In the genomic region with DNA sequence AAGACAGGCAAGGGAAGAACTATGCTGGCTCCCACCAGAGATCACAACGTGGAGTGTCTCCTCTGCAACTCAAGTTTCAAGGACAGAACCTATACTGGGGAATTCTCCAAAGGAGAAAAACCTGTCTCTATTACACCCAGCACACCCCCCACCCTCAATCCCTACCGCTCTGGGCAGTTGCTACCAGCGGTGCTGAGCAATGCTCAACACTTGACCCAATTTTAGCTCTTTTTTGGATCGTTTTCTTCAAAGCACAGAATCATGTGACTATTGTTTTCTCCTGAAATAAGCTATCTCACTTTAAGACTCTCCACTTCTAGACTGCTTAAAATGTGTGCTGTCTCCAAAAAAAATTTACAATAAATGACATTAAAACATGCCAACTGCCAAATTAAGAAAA, we compare ENCODE assay signal across 16 cellular contexts. TPM values are rescaled to one million over a fixed set of nuclear protein-coding genes. Genes with fewer than 3 reads are reported as not detected.
DNase-seq lines count a peak whose midpoint lies in the region; ATAC-seq and TF ChIP-seq lines count a peak whose summit lies in the region.
"Had no signal": no experiment of that assay in that cellular context is flagged by ENCODE, and none has a peak within 500 bp of the region (broad histone marks: within the 10 kb centered on the region; RNA-seq: fewer than 3 reads in every experiment).

No MANE protein-coding gene starts in this region.

- peaks cover 17% of the 10 kb centered on the region for H3K4me1 Mint-ChIP-seq in stimulated activated naive CD8-positive, alpha-beta T cell treated with anti-CD3 and anti-CD28 coated beads, Interleukin-15, Interleukin-2, amounts not matched to agents 100 ng/mL and 50 ng/mL, for 24 hours (ENCODE audit: low read depth)
- H3K4me1 Mint-ChIP-seq in stimulated activated naive CD8-positive, alpha-beta T cell treated with anti-CD3 and anti-CD28 coated beads, Interleukin-15, amount 100 ng/mL, for 72 hours: peaks cover 23% of the 10 kb centered on the region
- peaks cover 37% of the 10 kb centered on the region for H3K4me1 Mint-ChIP-seq in nephron progenitor cell

- TF ChIP-seq CTCF in nephron progenitor cell (IDR thresholded peaks at IDR 0.05) (no peak), tibial nerve (IDR thresholded peaks at IDR 0.05) (no peak)

- H3K9me3 ChIP-seq in endocrine pancreas (ENCODE audit: control insufficient read depth, low read length) (no peaks in the 10 kb centered on the region), tibial nerve (no peaks in the 10 kb centered on the region)
- H3K9me3 ChIP-seq: heart right ventricle, prostate gland had no signal

- H3K36me3 Mint-ChIP-seq in stimulated activated naive CD8-positive, alpha-beta T cell treated with anti-CD3 and anti-CD28 coated beads, Interleukin-15, Interleukin-2, amounts not matched to agents 100 ng/mL and 50 ng/mL, for 24 hours (ENCODE audit: low read depth): no peaks in the 10 kb centered on the region
- no peaks in the 10 kb centered on the region for H3K36me3 Mint-ChIP-seq in nephron progenitor cell (ENCODE audit: low read depth)
- H3K36me3 Mint-ChIP-seq: CD4-positive, CD25-positive, alpha-beta regulatory T cell; naive thymus-derived CD8-positive, alpha-beta T cell had no signal

- TF ChIP-seq EP300 in tibial nerve (IDR thresholded peaks at IDR 0.05): no peak

- no peaks in the 10 kb centered on the region for H3K27me3 ChIP-seq in endocrine pancreas (ENCODE audit: control insufficient read depth, insufficient read depth, low read length)
- H3K27me3 ChIP-seq in tibial nerve: no peaks in the 10 kb centered on the region

- H3K4me3 Mint-ChIP-seq in stimulated activated naive CD8-positive, alpha-beta T cell treated with anti-CD3 and anti-CD28 coated beads, Interleukin-15, Interleukin-2, amounts not matched to agents 100 ng/mL and 50 ng/mL, for 24 hours: peak overlapping the region; percentile 37
- H3K4me3 Mint-ChIP-seq in stimulated activated naive CD8-positive, alpha-beta T cell treated with anti-CD3 and anti-CD28 coated beads, Interleukin-15, amount 100 ng/mL, for 72 hours: peak overlapping the region in 1 of 2 donors; percentile 77
- peak overlapping the region; percentile 13 for H3K4me3 Mint-ChIP-seq in nephron progenitor cell

- H3K9ac ChIP-seq in endocrine pancreas (ENCODE audit: control insufficient read depth, insufficient read depth, low read length): peak overlapping the region; percentile 12

- peak overlapping the region; percentile 15 for H3K4me3 ChIP-seq in endocrine pancreas (ENCODE audit: control insufficient read depth, insufficient read depth, low read length)
- no peak overlapping the region for H3K4me3 ChIP-seq in tibial nerve
- H3K4me3 ChIP-seq: heart right ventricle, prostate gland had no signal

- TF ChIP-seq POLR2A in tibial nerve (IDR thresholded peaks at IDR 0.05): no peak

- DNase-seq in stimulated activated naive CD8-positive, alpha-beta T cell treated with anti-CD3 and anti-CD28 coated beads, Interleukin-15, amount 100 ng/mL, for 72 hours: no peak
- no peak for DNase-seq in nephron progenitor cell
- DNase-seq in NCI-H2196 treated with DMSO at 0.1 percent for 48 hours (lab: John Stamatoyannopoulos, UW; ENCODE audit: unreplicated experiment): no peak
- no peak for DNase-seq in tibial nerve (ENCODE audit: low spot score in 2 of 2)
- no peak for DNase-seq in GDM1 (lab: John Stamatoyannopoulos, UW)
- DNase-seq in NCI-H2029 treated with DMSO at 0.1 percent for 48 hours (lab: John Stamatoyannopoulos, UW): no peak
- DNase-seq: effector memory CD8-positive, alpha-beta T cell; NCI-H187 treated with DMSO at 0.1 percent for 48 hours; NCI-H510A; small intestine had no signal

- WGBS in tibial nerve, 2 donors: 43% methylated on average over 4 of the region's 4 CpGs

- no peaks in the 10 kb centered on the region for H3K9me3 Mint-ChIP-seq in stimulated activated naive CD8-positive, alpha-beta T cell treated with anti-CD3 and anti-CD28 coated beads, Interleukin-15, Interleukin-2, amounts not matched to agents 100 ng/mL and 50 ng/mL, for 24 hours
- no peaks in the 10 kb centered on the region for H3K9me3 Mint-ChIP-seq in stimulated activated naive CD8-positive, alpha-beta T cell treated with anti-CD3 and anti-CD28 coated beads, Interleukin-15, amount 100 ng/mL, for 72 hours
- H3K9me3 Mint-ChIP-seq in nephron progenitor cell: no peaks in the 10 kb centered on the region
- H3K9me3 Mint-ChIP-seq: effector memory CD8-positive, alpha-beta T cell; naive thymus-derived CD8-positive, alpha-beta T cell had no signal

- H3K27ac ChIP-seq in tibial nerve: no peak overlapping the region
- H3K27ac ChIP-seq: heart right ventricle, prostate gland had no signal

- H3K36me3 ChIP-seq in endocrine pancreas (ENCODE audit: control insufficient read depth, insufficient read depth, low read length) (no peaks in the 10 kb centered on the region), tibial nerve (no peaks in the 10 kb centered on the region)
- H3K36me3 ChIP-seq: heart right ventricle, prostate gland had no signal

- ATAC-seq in stimulated activated naive CD8-positive, alpha-beta T cell treated with anti-CD3 and anti-CD28 coated beads, Interleukin-15, amount 100 ng/mL, for 72 hours: no peak

- peaks cover 24% of the 10 kb centered on the region for H3K27me3 Mint-ChIP-seq in stimulated activated naive CD8-positive, alpha-beta T cell treated with anti-CD3 and anti-CD28 coated beads, Interleukin-15, Interleukin-2, amounts not matched to agents 100 ng/mL and 50 ng/mL, for 24 hours
- H3K27me3 Mint-ChIP-seq in stimulated activated naive CD8-positive, alpha-beta T cell treated with anti-CD3 and anti-CD28 coated beads, Interleukin-15, amount 100 ng/mL, for 72 hours: peaks cover 21% of the 10 kb centered on the region
- H3K27me3 Mint-ChIP-seq in nephron progenitor cell (ENCODE audit: low read depth, poor library complexity): peaks cover 5% of the 10 kb centered on the region

- H3K4me1 ChIP-seq in endocrine pancreas (ENCODE audit: control insufficient read depth, insufficient read depth, low read length): peaks cover 34% of the 10 kb centered on the region
- H3K4me1 ChIP-seq in tibial nerve: peaks cover 0 to 9% (median 3%) of the 10 kb centered on the region in 4 donors
- H3K4me1 ChIP-seq: prostate gland had no signal

- no peak overlapping the region for H3K27ac Mint-ChIP-seq in stimulated activated naive CD8-positive, alpha-beta T cell treated with anti-CD3 and anti-CD28 coated beads, Interleukin-15, Interleukin-2, amounts not matched to agents 100 ng/mL and 50 ng/mL, for 24 hours
- H3K27ac Mint-ChIP-seq in stimulated activated naive CD8-positive, alpha-beta T cell treated with anti-CD3 and anti-CD28 coated beads, Interleukin-15, amount 100 ng/mL, for 72 hours: no peak overlapping the region
- H3K27ac Mint-ChIP-seq in nephron progenitor cell: no peak overlapping the region

RNA-seq across cellular contexts. Expression of gene MAP7, which starts 23.3 kb away (rescaled TPM):
- total RNA-seq in tibial nerve: 1 to 10 TPM in 3 of 4 donors, under 1 TPM in 1; 0.84 to 1.5 (median 1.4) TPM
